17 cellular contexts compared by ENCODE assay signal in the genomic region with DNA sequence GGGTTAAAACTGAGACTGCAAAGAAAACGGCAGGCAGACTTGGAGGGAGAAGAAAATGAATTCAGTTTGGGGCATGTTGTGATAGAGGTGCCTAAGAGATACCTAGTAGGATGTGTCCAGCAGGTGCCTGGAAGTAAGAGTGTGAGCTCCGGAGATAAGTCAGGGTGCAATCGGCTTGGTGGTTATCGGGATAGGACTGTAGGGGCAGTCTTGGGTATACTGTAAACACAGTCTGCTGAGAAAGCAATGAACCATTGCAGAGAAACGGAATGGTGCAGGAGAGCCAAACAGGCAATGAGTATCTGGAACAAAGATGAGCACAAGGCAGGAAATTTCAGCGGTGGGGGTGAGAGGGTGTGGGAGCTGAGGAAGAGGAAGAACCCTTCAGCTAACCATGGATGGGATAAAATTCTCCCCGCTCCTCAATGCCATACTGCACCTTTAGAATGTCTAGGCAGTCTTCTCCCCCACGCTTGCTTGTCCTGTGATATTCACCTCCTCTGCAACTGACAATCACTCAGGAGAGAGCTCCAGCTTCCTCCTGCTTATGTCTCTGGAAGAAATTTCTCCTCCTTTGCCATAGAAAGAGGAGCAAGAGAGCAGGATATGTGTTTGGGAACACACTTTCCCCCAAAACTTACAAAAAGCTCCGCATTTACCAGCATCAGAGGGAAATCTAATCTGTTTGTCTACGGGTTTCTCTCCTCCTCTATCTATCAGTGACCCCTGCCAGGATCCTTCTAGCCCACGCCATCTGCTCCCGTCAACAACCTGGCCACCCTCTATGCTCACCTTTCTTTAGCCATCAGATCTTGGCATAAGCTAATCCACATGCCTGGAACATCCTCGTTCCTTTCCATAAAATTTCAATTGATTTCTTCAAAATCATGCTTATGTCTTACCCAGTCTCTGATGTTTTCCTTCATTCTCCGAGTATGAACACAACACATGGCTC.
DNase-seq lines count a peak whose midpoint lies in the region; ATAC-seq, FAIRE-seq and TF ChIP-seq lines count a peak whose summit lies in the region.
"Had no signal": no experiment of that assay in that cellular context is flagged by ENCODE, and none has a peak within 500 bp of the region (broad histone marks: within the 10 kb centered on the region; RNA-seq: fewer than 3 reads in every experiment).

No MANE protein-coding gene starts in this region.

- DNase-seq in G401 (ENCODE audit: low spot score) (peak; percentile 94), K562 (ENCODE audit: extremely low read depth in 1 of 4, low spot score in 3 of 4) (peak; percentile 43 to 80 (median 64)), epidermal melanocyte (ENCODE audit: insufficient read length, low spot score) (no peak), MG63 (no peak), MM.1S (no peak)
- DNase-seq in stimulated activated CD4-positive, alpha-beta T cell treated with anti-CD3 and anti-CD28 coated beads, Interleukin-4, amount 100 ng/mL, for 24 hours: no peak
- DNase-seq: activated CD4-positive, alpha-beta T cell treated with anti-CD3 and anti-CD28 coated beads for 36 hours; activated naive CD4-positive, alpha-beta T cell treated with Interleukin-2 at 50 U/mL for 16 hours; dermis blood vessel endothelial cell; gastrocnemius medialis; GF-D8; SHP77 treated with DMSO at 0.1 percent for 48 hours; stimulated activated CD4-positive, alpha-beta T cell treated with anti-CD3 and anti-CD28 coated beads, Interleukin-4, amount 100 ng/mL, for 1 hour had no signal

- H3K4me3 ChIP-seq in Loucy (ENCODE audit: low read length, poor library complexity, severe bottlenecking) (no peak overlapping the region), K562 (no peak overlapping the region), MG63 (no peak overlapping the region), MM.1S (ENCODE audit: low read length) (no peak overlapping the region)
- H3K4me3 ChIP-seq: gastrocnemius medialis had no signal

- ATAC-seq in K562: peak; percentile 93
- ATAC-seq: activated CD4-positive, alpha-beta T cell treated with anti-CD3 and anti-CD28 coated beads for 36 hours; gastrocnemius medialis had no signal

- H2AFZ ChIP-seq in Loucy (ENCODE audit: low read length) (peak overlapping the region; percentile 38; the same call in 1 of the 2 replicates), K562 (ENCODE audit: low read depth, low read length) (peak overlapping the region; percentile 53; the same call in 1 of the 2 replicates), MM.1S (ENCODE audit: low read length) (no peak overlapping the region)
- H2AFZ ChIP-seq: parathyroid adenoma had no signal

- TF ChIP-seq RAD21 in K562 (CRISPR knock-in tag; conservative IDR thresholded peaks at IDR 0.05 in 1 of 2, IDR thresholded peaks at IDR 0.05 in 1 of 2): peak; percentile 59 to 66

- H3K4me1 ChIP-seq in Loucy (ENCODE audit: insufficient read depth, low read length, poor library complexity, severe bottlenecking): peaks cover 73% of the 10 kb centered on the region
- peaks cover 4 to 31% of the 10 kb centered on the region in 2 experiments; a peak in 4 of 5 replicates for H3K4me1 ChIP-seq in K562 (replicated peaks in 1 of 2; ENCODE audit: control insufficient read depth in 2 of 2, insufficient read depth in 2 of 2, low read length in 2 of 2)
- H3K4me1 ChIP-seq in MM.1S (ENCODE audit: low read length): no peaks in the 10 kb centered on the region
- H3K4me1 ChIP-seq: gastrocnemius medialis, parathyroid adenoma had no signal

- H3K9ac ChIP-seq in Loucy (ENCODE audit: low read depth, low read length, poor library complexity, severe bottlenecking): peak overlapping the region; percentile 68
- H3K9ac ChIP-seq in K562 (ENCODE audit: insufficient read depth in 1 of 2, low read depth in 2 of 2, low read length in 2 of 2): peak overlapping the region in 1 of 2 experiments; percentile 31; a peak in 1 of 4 replicates
- no peak overlapping the region for H3K9ac ChIP-seq in MM.1S (ENCODE audit: low read length)
- H3K9ac ChIP-seq: KMS-11, parathyroid adenoma had no signal

- no peaks in the 10 kb centered on the region for H3K9me1 ChIP-seq in K562 (ENCODE audit: control insufficient read depth, insufficient read depth, low read length)

- in situ Hi-C loops in G401 (cut with HindIII; ENCODE audit: low sequenced_read_pairs) (no loop called here), K562 (cut with MboI) (no loop called here)

- H3K27me3 Mint-ChIP-seq in nephron (ENCODE audit: low read depth): peaks cover 4% of the 10 kb centered on the region
- H3K27me3 Mint-ChIP-seq: activated CD4-positive, alpha-beta T cell treated with anti-CD3 and anti-CD28 coated beads for 36 hours had no signal

- peak; percentile 88 for FAIRE-seq in K562 (lab: Jason Lieb, UNC)

- H3K4me2 ChIP-seq in Loucy (ENCODE audit: low read depth, low read length, poor library complexity, severe bottlenecking) (no peak overlapping the region), K562 (ENCODE audit: insufficient read depth, low read length) (peak overlapping the region; percentile 74), MM.1S (ENCODE audit: low read depth, low read length) (no peak overlapping the region)
- H3K4me2 ChIP-seq: KMS-11 had no signal

- POLR2A ChIA-PET in K562 (lab: Yijun Ruan, JAX): interaction anchor here (0.7 to 1.2 kb wide), 7 partner anchors 9 to 226 kb away, joined by 3 to 5 read pairs (median 3); no protein-coding TSS in a partner anchor

- 23% methylated on average over 14 of the region's 14 CpGs for WGBS in K562 (ENCODE audit: insufficient coverage, low coverage, missing lambda C conversion rate)

- no peaks in the 10 kb centered on the region for H3K9me2 ChIP-seq in Loucy (replicated peaks; ENCODE audit: low read depth, low read length)
- H3K9me2 ChIP-seq in MM.1S (replicated peaks; ENCODE audit: insufficient read depth, low read length): no peaks in the 10 kb centered on the region

- H4K20me1 ChIP-seq in Loucy (ENCODE audit: insufficient read depth, low read length, poor library complexity, severe bottlenecking): no peaks in the 10 kb centered on the region
- H4K20me1 ChIP-seq in K562 (replicated peaks; ENCODE audit: control insufficient read depth, insufficient read depth, low read length): no peaks in the 10 kb centered on the region
- no peaks in the 10 kb centered on the region for H4K20me1 ChIP-seq in MM.1S (ENCODE audit: insufficient read depth, low read length)

- H3K27ac Mint-ChIP-seq in nephron: peak overlapping the region; percentile 27 to 81 (median 67)
- H3K27ac Mint-ChIP-seq: activated CD4-positive, alpha-beta T cell treated with anti-CD3 and anti-CD28 coated beads for 36 hours had no signal

- peak overlapping the region in 1 of 3 experiments; percentile 22 for H3K4me3 Mint-ChIP-seq in nephron
- H3K4me3 Mint-ChIP-seq: activated CD4-positive, alpha-beta T cell treated with anti-CD3 and anti-CD28 coated beads for 36 hours had no signal

- H3F3A ChIP-seq in Loucy (ENCODE audit: low read depth) (peaks cover 5% of the 10 kb centered on the region; the same call in 1 of the 2 replicates), MM.1S (ENCODE audit: insufficient read depth, low read length) (no peaks in the 10 kb centered on the region)

- CTCF ChIA-PET in K562 (lab: Yijun Ruan, JAX; ENCODE audit: low intra/inter-chr PET ratio): no interaction called here

- peak; percentile 46 for TF ChIP-seq CTCF in Loucy (conservative IDR thresholded peaks at IDR 0.05; ENCODE audit: low read length)
- TF ChIP-seq CTCF in K562 (IDR thresholded peaks at IDR 0.05 in 2 of 3, conservative IDR thresholded peaks at IDR 0.05 in 1 of 3; ENCODE audit: insufficient read depth in 2 of 3, low read depth in 1 of 3, low read length in 3 of 3): peak; percentile 54 to 69 (median 59); a peak in 5 of 6 replicates
- peak; percentile 22 to 35 (median 23) for TF ChIP-seq CTCF in nephron (IDR thresholded peaks at IDR 0.05; ENCODE audit: unreplicated experiment in 3 of 3)
- TF ChIP-seq CTCF in MM.1S (IDR thresholded peaks at IDR 0.05; ENCODE audit: low read length): no peak

- intact Hi-C loops in K562 (cut with micrococcal nuclease): loop anchor here (5.0 to 10.0 kb wide), 3 partner anchors 221 to 531 kb away; partner anchors contain the start of gene JARID2

- TF ChIP-seq POLR2A in K562 (conservative IDR thresholded peaks at IDR 0.05): no peak

- peak; percentile 64 for TF ChIP-seq EP300 in K562 (IDR thresholded peaks at IDR 0.05; ENCODE audit: low read length)

- H3K9me3 ChIP-seq in Loucy (ENCODE audit: insufficient read depth, low read depth, low read length) (no peaks in the 10 kb centered on the region), K562 (replicated peaks; ENCODE audit: control insufficient read depth, insufficient read depth, low read depth, low read length) (no peaks in the 10 kb centered on the region), MG63 (no peaks in the 10 kb centered on the region), MM.1S (replicated peaks; ENCODE audit: insufficient read depth, low read length) (no peaks in the 10 kb centered on the region)
- H3K9me3 ChIP-seq: gastrocnemius medialis had no signal

- H3K27ac ChIP-seq in K562 (ENCODE audit: extremely low read depth, low read depth, low read length) (no peak overlapping the region), MM.1S (ENCODE audit: low read length) (no peak overlapping the region)
- H3K27ac ChIP-seq: gastrocnemius medialis, KMS-11, parathyroid adenoma had no signal

- H3K79me2 ChIP-seq in Loucy (ENCODE audit: insufficient read depth, low read length) (no peaks in the 10 kb centered on the region), K562 (ENCODE audit: control insufficient read depth, insufficient read depth, low read length) (no peaks in the 10 kb centered on the region), MM.1S (ENCODE audit: low read length) (no peaks in the 10 kb centered on the region)
- H3K79me2 ChIP-seq: parathyroid adenoma had no signal

- H3K4me1 Mint-ChIP-seq in nephron: peaks cover 28% of the 10 kb centered on the region

- H3K27me3 ChIP-seq in Loucy (ENCODE audit: insufficient read depth, low read length, poor library complexity, severe bottlenecking): no peaks in the 10 kb centered on the region
- no peaks in the 10 kb centered on the region for H3K27me3 ChIP-seq in K562 (ENCODE audit: control insufficient read depth in 2 of 2, insufficient read depth in 2 of 2, low read length in 2 of 2)
- H3K27me3 ChIP-seq in MG63: no peaks in the 10 kb centered on the region
- H3K27me3 ChIP-seq in MM.1S (replicated peaks; ENCODE audit: insufficient read depth, low read length): no peaks in the 10 kb centered on the region
- H3K27me3 ChIP-seq: gastrocnemius medialis had no signal

- BruUV-seq in K562 (replicated peaks; lab: Mats Ljungman, UMichigan): no TSS peak

- H3K9me3 Mint-ChIP-seq in nephron: no peaks in the 10 kb centered on the region

- H3K36me3 ChIP-seq in Loucy (ENCODE audit: insufficient read depth, low read length) (no peaks in the 10 kb centered on the region), K562 (ENCODE audit: control insufficient read depth, insufficient read depth, low read length) (no peaks in the 10 kb centered on the region), MG63 (no peaks in the 10 kb centered on the region), MM.1S (replicated peaks; ENCODE audit: insufficient read depth, low read length) (no peaks in the 10 kb centered on the region)
- H3K36me3 ChIP-seq: gastrocnemius medialis had no signal

- H3K36me3 Mint-ChIP-seq in nephron (ENCODE audit: low read depth): no peaks in the 10 kb centered on the region

Comparison
In these comparisons a context has a peak if more than half of its experiments do, and no peak if none do; other contexts are left out.
1. DNase-seq: peak in G401 (single experiment) and K562 (4 of 4); none in epidermal melanocyte (single experiment), MG63 (single experiment), MM.1S (single experiment) and stimulated activated CD4-positive, alpha-beta T cell treated with anti-CD3 and anti-CD28 coated beads, Interleukin-4, amount 100 ng/mL, for 24 hours (single experiment).